In the genomic region with DNA sequence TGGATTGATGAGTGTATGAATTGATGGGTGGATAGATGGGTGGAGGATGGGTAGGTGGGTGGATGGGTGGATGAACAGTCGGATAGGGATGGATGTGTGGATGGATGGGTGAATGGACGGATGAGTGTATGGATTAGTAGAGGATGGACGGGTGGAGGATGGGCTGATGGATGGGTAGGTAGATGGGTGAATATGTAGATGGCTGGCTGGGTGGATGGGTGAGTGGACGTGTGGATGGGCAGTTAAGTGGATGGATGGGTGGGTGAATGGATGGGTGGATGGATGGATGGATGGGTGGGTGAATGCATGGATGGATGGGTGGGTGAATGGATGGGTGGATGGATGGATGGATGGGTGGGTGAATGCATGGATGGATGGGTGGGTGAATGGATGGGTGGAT, we compare ENCODE assay signal across 12 cellular contexts. TPM values are rescaled to one million over a fixed set of nuclear protein-coding genes. Genes with fewer than 3 reads are reported as not detected.
"Had no signal": no experiment of that assay in that cellular context is flagged by ENCODE, and none has a peak within 500 bp of the region (broad histone marks: within the 10 kb centered on the region; RNA-seq: fewer than 3 reads in every experiment).

No MANE protein-coding gene starts in this region.

RNA-seq across cellular contexts. Expression of a gene that starts 15.6 kb away (rescaled TPM):
- total RNA-seq: subcutaneous adipose tissue had no signal

RNA-seq across cellular contexts. Expression of a gene that starts 54.4 kb away (rescaled TPM):
- total RNA-seq: stomach, subcutaneous adipose tissue, suprapubic skin, temporal lobe, thoracic aorta, thyroid gland, tibial nerve, transverse colon, ureter, urinary bladder, uterus, vagina had no signal
- polyA plus RNA-seq: stomach, urinary bladder had no signal
